Comparison of ENCODE assay signal across 8 cellular contexts in genomic region chr12:55142896-55143870, GRCh38. TPM values are rescaled to one million over a fixed set of nuclear protein-coding genes. Genes with fewer than 3 reads are reported as not detected.
DNase-seq lines count a peak whose midpoint lies in the region; ATAC-seq, FAIRE-seq and TF ChIP-seq lines count a peak whose summit lies in the region.

No MANE protein-coding gene starts in this region.

- H3K27me3 ChIP-seq in lung (ENCODE audit: control insufficient read depth, insufficient read depth) (no peaks in the 10 kb centered on the region), thyroid gland (no peaks in the 10 kb centered on the region)

- DNase-seq in GM04503 (ENCODE audit: low read depth): peak; percentile 3
- peak; percentile 25 for DNase-seq in NCI-H1048 (lab: John Stamatoyannopoulos, UW)
- peak; percentile 31 to 72 for DNase-seq in SW 1271 (lab: John Stamatoyannopoulos, UW)
- no peak for DNase-seq in chondrocyte (ENCODE audit: low spot score)
- DNase-seq in lung (ENCODE audit: low spot score): no peak
- peak; percentile 11 to 28 for DNase-seq in thyroid gland

- no peaks in the 10 kb centered on the region for H3K36me3 Mint-ChIP-seq in chondrocyte (ENCODE audit: low read depth)

- 15 to 20% methylated on average over 3 of the region's 3 CpGs for WGBS in lung, 2 donors
- 17 to 21% methylated on average over 3 of the region's 3 CpGs for WGBS in thyroid gland, 2 donors

- no peak overlapping the region for H3K27ac Mint-ChIP-seq in chondrocyte (ENCODE audit: unreplicated experiment)

- H3K4me1 ChIP-seq in lung (ENCODE audit: control insufficient read depth in 2 of 2, insufficient read depth in 2 of 2, low read length in 2 of 2) (no peaks in the 10 kb centered on the region), thyroid gland (no peaks in the 10 kb centered on the region)

- peak; percentile 49 for FAIRE-seq in A204.1 (lab: Jason Lieb, UNC)

- H3K27me3 Mint-ChIP-seq in chondrocyte (ENCODE audit: low read depth): peaks cover 7% of the 10 kb centered on the region

- intact Hi-C loops in thyroid gland (cut with DNase I): no loop called here

- H3K4me3 Mint-ChIP-seq in chondrocyte (ENCODE audit: unreplicated experiment): no peak overlapping the region

- no peak for ATAC-seq in lung (ENCODE audit: insufficient read depth, low FRiP score)
- no peak for ATAC-seq in GM21737 (IDR thresholded peaks at IDR 0.05; ENCODE audit: unreplicated experiment)

- H3K36me3 ChIP-seq in lung (ENCODE audit: control insufficient read depth in 2 of 2, insufficient read depth in 2 of 2, low read length in 2 of 2): no peaks in the 10 kb centered on the region
- no peaks in the 10 kb centered on the region for H3K36me3 ChIP-seq in thyroid gland

- H3K9me3 Mint-ChIP-seq in chondrocyte (ENCODE audit: low read depth): peaks cover 3% of the 10 kb centered on the region

- peak; percentile 83 for TF ChIP-seq CTCF in chondrocyte (IDR thresholded peaks at IDR 0.05)
- TF ChIP-seq CTCF in lung (IDR thresholded peaks at IDR 0.05; ENCODE audit: control extremely low read depth, extremely low read depth): peak; percentile 29
- TF ChIP-seq CTCF in thyroid gland (IDR thresholded peaks at IDR 0.05): peak in 5 of 6 experiments; percentile 20 to 72 (median 33)

- H3K9me3 ChIP-seq in lung (ENCODE audit: control insufficient read depth in 2 of 2, insufficient read depth in 1 of 2, low read length in 1 of 2) (no peaks in the 10 kb centered on the region), thyroid gland (no peaks in the 10 kb centered on the region)

- no peaks in the 10 kb centered on the region for H3K4me1 Mint-ChIP-seq in chondrocyte (ENCODE audit: low read depth)

- H3K4me3 ChIP-seq in lung: no peak overlapping the region
- H3K4me3 ChIP-seq in thyroid gland (replicated peaks in 1 of 3): no peak overlapping the region

- H3K27ac ChIP-seq in lung (ENCODE audit: low read depth in 1 of 2, low read length in 1 of 2): no peak overlapping the region
- H3K27ac ChIP-seq in thyroid gland: no peak overlapping the region

- no peak for TF ChIP-seq POLR2A in thyroid gland (IDR thresholded peaks at IDR 0.05)

RNA-seq across cellular contexts. Expression of gene OR9K2, which starts 17.0 kb away (rescaled TPM):
- total RNA-seq in chondrocyte (not detected in 3 replicates), lung (not detected), thyroid gland (not detected)
- not detected for polyA plus RNA-seq in lung

Comparison
In these comparisons a context has a peak if more than half of its experiments do, and no peak if none do; other contexts are left out.
1. DNase-seq: peak in GM04503 (single experiment), NCI-H1048 (single experiment), SW 1271 (2 of 2) and thyroid gland (2 of 2); none in chondrocyte (single experiment) and lung (single experiment).
2. CTCF ChIP-seq: peak in every context shown above with its lines; median percentile 83 in chondrocyte; 33 in thyroid gland; 29 in lung.